ENCODE assay signal across 1 cellular context in genomic region chr6:87724994-87725811, GRCh38.
A peak's percentile ranks its signal among the peaks of the same experiment; 100 is the strongest.
TF ChIP-seq lines count a peak whose summit lies in the region.

No MANE protein-coding gene starts in this region.

TF ChIP-seq in GM12878, 131 proteins besides CTCF, POLR2A, EP300 and RAD21 (continued from another document):
- peak; percentile 43; the same call in 1 of the 2 replicates for TF ChIP-seq USF2 (IDR thresholded peaks at IDR 0.05; ENCODE audit: borderline replicate concordance, low read depth, low read length)
- TF ChIP-seq CHD2 (IDR thresholded peaks at IDR 0.05; ENCODE audit: borderline replicate concordance, low read depth, low read length) = peak; percentile 38; the same call in 1 of the 2 replicates
- TF ChIP-seq PAX5 (IDR thresholded peaks at IDR 0.05; ENCODE audit: borderline replicate concordance, low read depth, low read length) = 0 out of 2 replicates have a peak, but pooled peaks have one; percentile 58
- TF ChIP-seq HCFC1 (IDR thresholded peaks at IDR 0.05; ENCODE audit: low read length) = no peak
- peak; percentile 86 for TF ChIP-seq RAD51 (IDR thresholded peaks at IDR 0.05)
- no peak; the same call in 1 of the 2 replicates for TF ChIP-seq MAX (IDR thresholded peaks at IDR 0.05; ENCODE audit: low read depth, low read length)
- no peak for TF ChIP-seq HDAC2 (IDR thresholded peaks at IDR 0.05)
- peak; percentile 87 for TF ChIP-seq MEF2A (IDR thresholded peaks at IDR 0.05; ENCODE audit: insufficient read depth, low read depth, low read length)
- no peak; the same call in 1 of the 2 replicates for TF ChIP-seq CREM (IDR thresholded peaks at IDR 0.05; ENCODE audit: low read depth)
- no peak for TF ChIP-seq SREBF1 (IDR thresholded peaks at IDR 0.05; ENCODE audit: low read length)
- TF ChIP-seq MTA3 (IDR thresholded peaks at IDR 0.05; ENCODE audit: borderline replicate concordance, low read length) = peak; percentile 73
- TF ChIP-seq ATF7 (IDR thresholded peaks at IDR 0.05; ENCODE audit: low read depth) = peak; percentile 44; the same call in 1 of the 2 replicates
- TF ChIP-seq POLR2AphosphoS5 (IDR thresholded peaks at IDR 0.05; ENCODE audit: low read length) = peak; percentile 68
- peak; percentile 52; the same call in 1 of the 2 replicates for TF ChIP-seq TBL1XR1 (IDR thresholded peaks at IDR 0.05; ENCODE audit: low read depth, low read length)
- 0 out of 2 replicates have a peak, but pooled peaks have one; percentile 13 for TF ChIP-seq RFX5 (IDR thresholded peaks at IDR 0.05; ENCODE audit: low read depth, low read length)
- peak; percentile 78 to 83; a peak in 3 of 4 replicates for TF ChIP-seq IKZF2 (IDR thresholded peaks at IDR 0.05)
- TF ChIP-seq FOXK2 (IDR thresholded peaks at IDR 0.05) = no peak
- TF ChIP-seq TARDBP (IDR thresholded peaks at IDR 0.05; ENCODE audit: borderline replicate concordance) = no peak
- no peak for TF ChIP-seq KAT2A (conservative IDR thresholded peaks at IDR 0.05; ENCODE audit: control insufficient read depth, low read depth, low read length)
- TF ChIP-seq SMC3 (IDR thresholded peaks at IDR 0.05; ENCODE audit: borderline replicate concordance, low read length) = no peak
- TF ChIP-seq FOXM1 (IDR thresholded peaks at IDR 0.05; ENCODE audit: low read depth, low read length) = peak; percentile 83; the same call in 1 of the 2 replicates
- no peak for TF ChIP-seq JUND (IDR thresholded peaks at IDR 0.05; ENCODE audit: low read depth, low read length)
- peak; percentile 71; the same call in 1 of the 2 replicates for TF ChIP-seq RELB (IDR thresholded peaks at IDR 0.05; ENCODE audit: low read depth)
- peak; percentile 42; the same call in 1 of the 2 replicates for TF ChIP-seq SMARCA5 (IDR thresholded peaks at IDR 0.05)
- TF ChIP-seq YY1 (IDR thresholded peaks at IDR 0.05; ENCODE audit: low read depth, low read length) = peak; percentile 6
- 0 out of 2 replicates have a peak, but pooled peaks have one; percentile 50 for TF ChIP-seq TCF3 (IDR thresholded peaks at IDR 0.05; ENCODE audit: borderline replicate concordance, insufficient read depth, low read depth, low read length)
- no peak for TF ChIP-seq SUPT20H (IDR thresholded peaks at IDR 0.05; ENCODE audit: borderline replicate concordance, control insufficient read depth, low read depth, low read length)
- no peak for TF ChIP-seq NFXL1 (IDR thresholded peaks at IDR 0.05; ENCODE audit: borderline replicate concordance)
- TF ChIP-seq SRF (IDR thresholded peaks at IDR 0.05; ENCODE audit: low read depth in 2 of 2, low read length in 2 of 2) = 0 out of 4 replicates have a peak, but pooled peaks of 1 of the 2 experiments have one; percentile 9
- TF ChIP-seq IRF4 (IDR thresholded peaks at IDR 0.05; ENCODE audit: low read depth, low read length) = peak; percentile 55; the same call in 1 of the 2 replicates
- TF ChIP-seq GABPA (IDR thresholded peaks at IDR 0.05; ENCODE audit: low read depth) = 0 out of 2 replicates have a peak, but pooled peaks have one; percentile 36
- TF ChIP-seq IKZF1 (conservative IDR thresholded peaks at IDR 0.05) = peak; percentile 74
- no peak for TF ChIP-seq ZNF274 (IDR thresholded peaks at IDR 0.05; ENCODE audit: insufficient read depth, insufficient read length)
- 0 out of 2 replicates have a peak, but pooled peaks have one; percentile 11 for TF ChIP-seq CREB1 (IDR thresholded peaks at IDR 0.05; ENCODE audit: low read depth)
- TF ChIP-seq SREBF2 (IDR thresholded peaks at IDR 0.05; ENCODE audit: low read length) = no peak
- TF ChIP-seq MTA2 (IDR thresholded peaks at IDR 0.05; ENCODE audit: low read depth) = peak; percentile 61; the same call in 1 of the 2 replicates
- peak; percentile 90 for TF ChIP-seq NFIC (IDR thresholded peaks at IDR 0.05; ENCODE audit: low read depth, low read length)
- no peak for TF ChIP-seq E2F4 (IDR thresholded peaks at IDR 0.05; ENCODE audit: low read depth, low read length)
- no peak for TF ChIP-seq CBX5 (IDR thresholded peaks at IDR 0.05; ENCODE audit: low read depth)
- TF ChIP-seq PML (IDR thresholded peaks at IDR 0.05; ENCODE audit: low read length) = peak; percentile 59; the same call in 1 of the 2 replicates
- no peak for TF ChIP-seq ASH2L (IDR thresholded peaks at IDR 0.05; ENCODE audit: borderline replicate concordance, low read depth)
- peak; percentile 90 for TF ChIP-seq RUNX3 (IDR thresholded peaks at IDR 0.05; ENCODE audit: low read length)
- peak; percentile 55; the same call in 1 of the 2 replicates for TF ChIP-seq EED (IDR thresholded peaks at IDR 0.05; ENCODE audit: low read depth)
- 0 out of 2 replicates have a peak, but pooled peaks have one; percentile 12 for TF ChIP-seq GATAD2B (conservative IDR thresholded peaks at IDR 0.05; ENCODE audit: low read depth)
- peak; percentile 71 for TF ChIP-seq SKIL (IDR thresholded peaks at IDR 0.05; ENCODE audit: low read depth, poor library complexity, severe bottlenecking)
- peak; percentile 80 for TF ChIP-seq ZNF384 (IDR thresholded peaks at IDR 0.05; ENCODE audit: borderline replicate concordance, low read depth, low read length)
- no peak; the same call in 1 of the 2 replicates for TF ChIP-seq BCL11A (IDR thresholded peaks at IDR 0.05; ENCODE audit: low read depth, low read length)
- TF ChIP-seq ESRRA (IDR thresholded peaks at IDR 0.05; ENCODE audit: low read length) = no peak
